18 cellular contexts compared by ENCODE assay signal in the genomic region with DNA sequence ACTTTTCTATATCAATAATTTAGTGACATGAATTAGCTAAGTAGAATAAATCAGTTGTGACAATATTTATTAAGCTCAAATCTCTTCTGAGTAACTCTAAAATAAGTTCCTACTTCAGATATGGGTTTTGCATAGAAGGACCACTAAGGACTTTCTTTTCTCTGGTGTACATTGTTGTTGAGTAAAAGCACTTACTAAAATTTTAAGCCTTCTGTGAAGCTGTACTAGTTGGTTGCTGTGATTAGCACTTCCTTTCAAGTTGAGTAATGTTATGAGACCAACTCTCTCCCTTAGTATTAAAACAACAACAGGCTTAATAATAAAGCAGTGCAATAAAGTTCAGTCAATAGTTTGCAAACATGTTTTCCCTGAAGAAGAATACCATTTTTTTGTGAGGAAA.
DNase-seq lines count a peak whose midpoint lies in the region; ATAC-seq and TF ChIP-seq lines count a peak whose summit lies in the region.
"Had no signal": no experiment of that assay in that cellular context is flagged by ENCODE, and none has a peak within 500 bp of the region (broad histone marks: within the 10 kb centered on the region; RNA-seq: fewer than 3 reads in every experiment).

No MANE protein-coding gene starts in this region.

- H2AFZ ChIP-seq in OCI-LY7 (ENCODE audit: low read length): no peak overlapping the region

- H3K9me3 ChIP-seq in OCI-LY7 (ENCODE audit: low read length) (no peaks in the 10 kb centered on the region), esophagus squamous epithelium (no peaks in the 10 kb centered on the region)
- H3K9me3 ChIP-seq: ascending aorta, gastroesophageal sphincter had no signal

- no peak for TF ChIP-seq CTCF in OCI-LY7 (conservative IDR thresholded peaks at IDR 0.05; ENCODE audit: low read length)
- TF ChIP-seq CTCF in omental fat pad (IDR thresholded peaks at IDR 0.05): no peak
- no peak for TF ChIP-seq CTCF in esophagus squamous epithelium (IDR thresholded peaks at IDR 0.05)

- BruUV-seq in OCI-LY7 (replicated peaks; lab: Mats Ljungman, UMichigan): no TSS peak

- no peaks in the 10 kb centered on the region for H3K9me2 ChIP-seq in OCI-LY7 (ENCODE audit: insufficient read depth, low read length)

- DNase-seq in OCI-LY7 (ENCODE audit: low spot score) (no peak), omental fat pad (ENCODE audit: low spot score) (no peak), caudate nucleus (lab: John Stamatoyannopoulos, UW) (no peak), esophagus squamous epithelium (lab: John Stamatoyannopoulos, UW) (no peak)
- DNase-seq: activated T-cell treated with anti-CD3 and anti-CD28 coated beads, Interleukin-2, amount 50 U/mL, for 24 hours; CD4-positive, alpha-beta T cell; effector CD8-positive, alpha-beta T cell; naive thymus-derived CD4-positive, alpha-beta T cell; NCI-H146; NCI-H748 treated with DMSO at 0.1 percent for 48 hours; right cardiac atrium had no signal

- H3K4me1 ChIP-seq in OCI-LY7 (ENCODE audit: insufficient read depth, low read length, poor library complexity, severe bottlenecking) (peaks cover 14% of the 10 kb centered on the region), esophagus squamous epithelium (no peaks in the 10 kb centered on the region)
- H3K4me1 ChIP-seq: ascending aorta, gastroesophageal sphincter had no signal

- no peak for TF ChIP-seq POLR2A in esophagus squamous epithelium (IDR thresholded peaks at IDR 0.05)

- H3K4me3 ChIP-seq in OCI-LY7 (ENCODE audit: low read depth, low read length, poor library complexity, severe bottlenecking): no peak overlapping the region
- H3K4me3 ChIP-seq in esophagus squamous epithelium: no peak overlapping the region
- H3K4me3 ChIP-seq: ascending aorta, gastroesophageal sphincter, GM23338 had no signal

- H3K36me3 ChIP-seq in OCI-LY7 (ENCODE audit: insufficient read depth, low read length): no peaks in the 10 kb centered on the region
- H3K36me3 ChIP-seq in esophagus squamous epithelium: no peaks in the 10 kb centered on the region
- H3K36me3 ChIP-seq: ascending aorta, gastroesophageal sphincter had no signal

- ATAC-seq in GM19023 (IDR thresholded peaks at IDR 0.05; ENCODE audit: unreplicated experiment): peak; percentile 63
- peak; percentile 70 for ATAC-seq in GM21723 (IDR thresholded peaks at IDR 0.05; ENCODE audit: unreplicated experiment)
- peak; percentile 53 for ATAC-seq in HG03095 (IDR thresholded peaks at IDR 0.05; ENCODE audit: unreplicated experiment)
- ATAC-seq in omental fat pad (ENCODE audit: low FRiP score): no peak
- ATAC-seq: gastroesophageal sphincter, GM23338, right cardiac atrium, WTC11 had no signal

- POLR2A ChIA-PET in OCI-LY7 (lab: Charles Lee): interaction anchor here (0.6 to 1.1 kb wide), 5 partner anchors 8 to 1929 kb away, joined by 3 to 6 read pairs (median 4); no protein-coding TSS in a partner anchor

- peak overlapping the region; percentile 52; the same call in 1 of the 2 replicates for H3K4me2 ChIP-seq in OCI-LY7 (ENCODE audit: low read length)
- H3K4me2 ChIP-seq: GM23338 had no signal

- no peaks in the 10 kb centered on the region for H3K79me2 ChIP-seq in OCI-LY7 (ENCODE audit: insufficient read depth, low read depth, low read length)

- H3K27ac ChIP-seq in OCI-LY7 (ENCODE audit: low read depth, low read length, poor library complexity, severe bottlenecking) (no peak overlapping the region), caudate nucleus (ENCODE audit: low read depth, low read length) (no peak overlapping the region), esophagus squamous epithelium (no peak overlapping the region)
- H3K27ac ChIP-seq: ascending aorta, gastroesophageal sphincter had no signal

- CTCF ChIA-PET in OCI-LY7 (lab: Charles Lee; ENCODE audit: unreplicated experiment): no interaction called here

- no peaks in the 10 kb centered on the region for H4K20me1 ChIP-seq in OCI-LY7 (ENCODE audit: insufficient read depth, low read length)

- intact Hi-C loops in OCI-LY7 (cut with micrococcal nuclease; ENCODE audit: unreplicated experiment) (loop anchor here (10.0 kb wide), 1 partner anchor 546 kb away; no protein-coding TSS in a partner anchor), esophagus squamous epithelium (cut with DNase I) (no loop called here)

- no peaks in the 10 kb centered on the region for H3K27me3 ChIP-seq in esophagus squamous epithelium
- H3K27me3 ChIP-seq: ascending aorta, gastroesophageal sphincter had no signal
